ENCODE assay signal across 9 cellular contexts in the genomic region with DNA sequence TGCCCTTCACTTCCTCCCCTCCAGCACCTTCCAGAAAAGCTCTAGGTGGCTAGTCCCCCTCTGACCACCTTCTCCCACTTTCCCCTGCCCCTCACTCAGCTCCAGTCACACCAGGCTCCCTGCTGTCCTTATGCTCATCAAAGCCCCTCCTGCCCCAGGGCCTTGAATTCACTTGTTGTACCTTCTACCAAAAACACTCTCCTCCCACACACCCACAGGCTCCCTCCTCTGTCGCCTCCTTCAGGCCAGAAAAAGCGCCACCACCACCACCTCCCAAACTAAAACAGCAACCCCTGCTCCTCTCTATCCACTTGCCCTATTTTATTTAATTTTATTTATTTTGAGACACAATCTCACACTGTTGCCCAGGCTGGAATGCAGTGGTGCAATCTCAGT. TPM values are rescaled to one million over a fixed set of nuclear protein-coding genes. Genes with fewer than 3 reads are reported as not detected.
A peak's percentile ranks its signal among the peaks of the same experiment; 100 is the strongest.
DNase-seq lines count a peak whose midpoint lies in the region; ATAC-seq, FAIRE-seq and TF ChIP-seq lines count a peak whose summit lies in the region.
"Had no signal": no experiment of that assay in that cellular context is flagged by ENCODE, and none has a peak within 500 bp of the region (broad histone marks: within the 10 kb centered on the region; RNA-seq: fewer than 3 reads in every experiment).

No MANE protein-coding gene starts in this region.

- no peaks in the 10 kb centered on the region for H3K27me3 Mint-ChIP-seq in osteocyte (ENCODE audit: unreplicated experiment)

- H3K4me2 ChIP-seq in OCI-LY3 (ENCODE audit: low read length): no peak overlapping the region
- no peak overlapping the region for H3K4me2 ChIP-seq in K562 (ENCODE audit: insufficient read depth, low read length)

- H3K9ac ChIP-seq in OCI-LY3 (ENCODE audit: low read length) (no peak overlapping the region), K562 (ENCODE audit: insufficient read depth in 1 of 2, low read depth in 2 of 2, low read length in 2 of 2) (peak overlapping the region; percentile 31 to 64; a peak in 2 of 4 replicates)

- in situ Hi-C loops in K562 (cut with MboI): no loop called here

- intact Hi-C loops in K562 (cut with micrococcal nuclease) (no loop called here), lower leg skin (cut with DNase I; ENCODE audit: low total_unique reads) (no loop called here)

- DNase-seq in ELF-1 (ENCODE audit: low read depth, low spot score): peak; percentile 50
- DNase-seq in K562 (ENCODE audit: extremely low read depth in 1 of 4, low spot score in 3 of 4): peak; percentile 42 to 71 (median 51)
- no peak for DNase-seq in osteocyte (ENCODE audit: extremely low spot score, unreplicated experiment)
- DNase-seq in RKO (ENCODE audit: low spot score): no peak
- no peak for DNase-seq in lower leg skin (ENCODE audit: low spot score in 2 of 2)
- DNase-seq in central memory CD4-positive, alpha-beta T cell: no peak
- DNase-seq in omental fat pad (ENCODE audit: low spot score): no peak

- peaks cover 17% of the 10 kb centered on the region for H3K4me1 ChIP-seq in OCI-LY3 (ENCODE audit: low read length)
- peaks cover 25 to 44% of the 10 kb centered on the region in 2 experiments for H3K4me1 ChIP-seq in K562 (replicated peaks in 1 of 2; ENCODE audit: control insufficient read depth in 2 of 2, insufficient read depth in 2 of 2, low read length in 2 of 2)

- POLR2A ChIA-PET in K562 (lab: Yijun Ruan, JAX): interaction anchor here (0.9 to 1.3 kb wide), 4 partner anchors 13 to 203 kb away, joined by 3 to 5 read pairs (median 4); no protein-coding TSS in a partner anchor

- H3K27ac Mint-ChIP-seq in osteocyte (ENCODE audit: unreplicated experiment): no peak overlapping the region

- H3K36me3 Mint-ChIP-seq in osteocyte (ENCODE audit: unreplicated experiment): no peaks in the 10 kb centered on the region

- H3K9me3 ChIP-seq in OCI-LY3 (ENCODE audit: insufficient read depth, low read length): no peaks in the 10 kb centered on the region
- no peaks in the 10 kb centered on the region for H3K9me3 ChIP-seq in K562 (replicated peaks; ENCODE audit: control insufficient read depth, insufficient read depth, low read depth, low read length)
- H3K9me3 ChIP-seq: thoracic aorta had no signal

- no peak overlapping the region for H3K27ac ChIP-seq in OCI-LY3 (ENCODE audit: low read length)
- H3K27ac ChIP-seq in K562 (ENCODE audit: extremely low read depth, low read depth, low read length): peak overlapping the region; percentile 83; the same call in 2 of the 3 replicates
- H3K27ac ChIP-seq: thoracic aorta had no signal

- H3K79me2 ChIP-seq in OCI-LY3 (ENCODE audit: low read length): no peaks in the 10 kb centered on the region
- no peaks in the 10 kb centered on the region for H3K79me2 ChIP-seq in K562 (ENCODE audit: control insufficient read depth, insufficient read depth, low read length)

- peaks cover 12% of the 10 kb centered on the region; the same call in 1 of the 2 replicates for H4K20me1 ChIP-seq in OCI-LY3 (ENCODE audit: insufficient read depth, low read length)
- no peaks in the 10 kb centered on the region; the same call in 1 of the 2 replicates for H4K20me1 ChIP-seq in K562 (replicated peaks; ENCODE audit: control insufficient read depth, insufficient read depth, low read length)

- TF ChIP-seq EP300 in K562 (IDR thresholded peaks at IDR 0.05; ENCODE audit: low read length): 0 out of 2 replicates have a peak, but pooled peaks have one; percentile 19

- peak; percentile 67 for ATAC-seq in K562
- ATAC-seq in omental fat pad (ENCODE audit: low FRiP score): no peak

- BruUV-seq in K562 (replicated peaks; lab: Mats Ljungman, UMichigan): no TSS peak

- peak; percentile 22 to 60; a peak in 3 of 4 replicates for TF ChIP-seq RAD21 in K562 (CRISPR knock-in tag; conservative IDR thresholded peaks at IDR 0.05 in 1 of 2, IDR thresholded peaks at IDR 0.05 in 1 of 2)

- H3K4me1 Mint-ChIP-seq in osteocyte (ENCODE audit: unreplicated experiment): peaks cover 10% of the 10 kb centered on the region

- H2AFZ ChIP-seq in OCI-LY3 (ENCODE audit: low read depth, low read length): no peak overlapping the region
- peak overlapping the region; percentile 69; the same call in 1 of the 2 replicates for H2AFZ ChIP-seq in K562 (ENCODE audit: low read depth, low read length)

- H3K9me3 Mint-ChIP-seq in osteocyte (ENCODE audit: unreplicated experiment): no peaks in the 10 kb centered on the region

- H3K36me3 ChIP-seq in OCI-LY3 (replicated peaks; ENCODE audit: low read depth, low read length) (no peaks in the 10 kb centered on the region), K562 (ENCODE audit: control insufficient read depth, insufficient read depth, low read length) (no peaks in the 10 kb centered on the region)
- H3K36me3 ChIP-seq: thoracic aorta had no signal

- TF ChIP-seq CTCF in OCI-LY3 (IDR thresholded peaks at IDR 0.05; ENCODE audit: low read depth, low read length) (peak; percentile 44), K562 (IDR thresholded peaks at IDR 0.05 in 2 of 3, conservative IDR thresholded peaks at IDR 0.05 in 1 of 3; ENCODE audit: insufficient read depth in 2 of 3, low read depth in 1 of 3, low read length in 3 of 3) (peak; percentile 71 to 75 (median 71)), osteocyte (IDR thresholded peaks at IDR 0.05) (peak; percentile 30), lower leg skin (IDR thresholded peaks at IDR 0.05) (no peak), omental fat pad (IDR thresholded peaks at IDR 0.05) (no peak)

- peaks cover 70% of the 10 kb centered on the region for H3K27me3 ChIP-seq in OCI-LY3 (ENCODE audit: low read depth, low read length)
- no peaks in the 10 kb centered on the region for H3K27me3 ChIP-seq in K562 (ENCODE audit: control insufficient read depth in 2 of 2, insufficient read depth in 2 of 2, low read length in 2 of 2)

- H3K4me3 ChIP-seq in OCI-LY3 (ENCODE audit: low read length): no peak overlapping the region
- no peak overlapping the region for H3K4me3 ChIP-seq in K562
- no peak overlapping the region for H3K4me3 ChIP-seq in lower leg skin (ENCODE audit: low read depth, poor library complexity, severe bottlenecking)
- H3K4me3 ChIP-seq: thoracic aorta had no signal

- FAIRE-seq in K562 (lab: Jason Lieb, UNC): peak; percentile 80

- no peaks in the 10 kb centered on the region for H3K9me1 ChIP-seq in K562 (ENCODE audit: control insufficient read depth, insufficient read depth, low read length)

- CTCF ChIA-PET in K562 (lab: Yijun Ruan, JAX; ENCODE audit: low intra/inter-chr PET ratio): no interaction called here

- H3K4me3 Mint-ChIP-seq in osteocyte (ENCODE audit: unreplicated experiment): no peak overlapping the region

- no peak for TF ChIP-seq POLR2A in K562 (conservative IDR thresholded peaks at IDR 0.05)
- no peak for TF ChIP-seq POLR2A in lower leg skin (IDR thresholded peaks at IDR 0.05)

- WGBS in K562 (ENCODE audit: insufficient coverage, low coverage, missing lambda C conversion rate): 48% methylated on average over 2 of the region's 2 CpGs
- 82 to 96% methylated on average over 2 of the region's 2 CpGs for WGBS in lower leg skin, 2 donors

RNA-seq across cellular contexts. Expression of a gene that starts 4.8 kb away (rescaled TPM):
- total RNA-seq in K562 (2011; cell fraction: chromatin; rRNA removed; ENCODE audit: low replicate concordance): not detected in 2 replicates
- total RNA-seq in K562 (2011; cell fraction: nucleolus; rRNA removed): not detected in 2 replicates
- not detected in 2 replicates for total RNA-seq in K562 (2011; cell fraction: nucleoplasm; rRNA removed)
- total RNA-seq in K562 (2014; rRNA removed) (not detected in 2 replicates), K562 (2014; rRNA removed; fragmentation: Illumina TruSeq; extraction: Trizol) (not detected in 2 replicates), K562 (2015; rRNA removed; fragmentation: Illumina TruSeq; extraction: Trizol) (not detected in 2 replicates), K562 (2021) (not detected in 2 replicates), osteocyte (not detected in 2 replicates), lower leg skin (not detected), omental fat pad (not detected)
- polyA plus RNA-seq in K562 (2011; rRNA removed) (not detected in 2 replicates), K562 (2014; fragmentation: Illumina TruSeq; extraction: Trizol) (not detected in 2 replicates), K562 (2014; fragmentation: Nextera tagmentation; extraction: Ambion mirVana) (not detected), K562 (2014; rRNA removed) (not detected in 2 replicates)
- polyA plus RNA-seq in K562 (2011; cell fraction: cytosol; rRNA removed): not detected in 2 replicates
- not detected in 2 replicates for polyA plus RNA-seq in K562 (2011; cell fraction: nucleus; rRNA removed)
- polyA plus RNA-seq in K562 (2012): not detected in 2 replicates
- not detected in 2 replicates for polyA minus RNA-seq in K562 (2011; rRNA and poly(A)+ RNA removed)
- polyA minus RNA-seq in K562 (2011; cell fraction: cytosol; rRNA and poly(A)+ RNA removed): not detected in 2 replicates
- polyA minus RNA-seq in K562 (2011; cell fraction: nucleus; rRNA and poly(A)+ RNA removed): not detected in 2 replicates
- total RNA-seq: thoracic aorta had no signal

RNA-seq across cellular contexts. Expression of a gene that starts 22.9 kb away (rescaled TPM):
- 0.65 and 0.67 TPM in 2 replicates for total RNA-seq in K562 (2011; cell fraction: chromatin; rRNA removed; ENCODE audit: low replicate concordance)
- 0.67 and 0.79 TPM in 2 replicates for total RNA-seq in K562 (2011; cell fraction: nucleolus; rRNA removed)
- not detected in 2 replicates for total RNA-seq in K562 (2011; cell fraction: nucleoplasm; rRNA removed)
- total RNA-seq in K562 (2014; rRNA removed): 0.49 TPM in 1 of 2 replicates, not detected in the other
- total RNA-seq in K562 (2014; rRNA removed; fragmentation: Illumina TruSeq; extraction: Trizol): 0.13 and 0.15 TPM in 2 replicates
- 0.15 TPM in 1 of 2 replicates, not detected in the other for total RNA-seq in K562 (2015; rRNA removed; fragmentation: Illumina TruSeq; extraction: Trizol)
- 0.09 and 0.29 TPM in 2 replicates for total RNA-seq in K562 (2021)
- polyA plus RNA-seq in K562 (2011; rRNA removed): 0.17 and 0.31 TPM in 2 replicates
- 0.06 TPM in 1 of 2 replicates, not detected in the other for polyA plus RNA-seq in K562 (2011; cell fraction: cytosol; rRNA removed)
- polyA plus RNA-seq in K562 (2011; cell fraction: nucleus; rRNA removed): 1.1 and 1.3 TPM in 2 replicates
- polyA plus RNA-seq in K562 (2012): 0.25 and 2.0 TPM in 2 replicates
- polyA plus RNA-seq in K562 (2014; fragmentation: Illumina TruSeq; extraction: Trizol): 0.17 and 0.30 TPM in 2 replicates
- polyA plus RNA-seq in K562 (2014; fragmentation: Nextera tagmentation; extraction: Ambion mirVana): not detected
- polyA plus RNA-seq in K562 (2014; rRNA removed): 0.50 TPM in 1 of 2 replicates, not detected in the other
- 0.24 TPM in 1 of 2 replicates, not detected in the other for polyA minus RNA-seq in K562 (2011; rRNA and poly(A)+ RNA removed)
- not detected in 2 replicates for polyA minus RNA-seq in K562 (2011; cell fraction: cytosol; rRNA and poly(A)+ RNA removed)
- 0.44 and 0.54 TPM in 2 replicates for polyA minus RNA-seq in K562 (2011; cell fraction: nucleus; rRNA and poly(A)+ RNA removed)
- total RNA-seq in osteocyte: 6.3 and 7.4 TPM in 2 replicates
- total RNA-seq in lower leg skin: 10 to 100 TPM in 1 of 4 donors, 1 to 10 TPM in 3; 5.4 to 10.2 (median 8.0) TPM
- total RNA-seq in omental fat pad: 1 to 10 TPM; 2.1 to 6.8 (median 3.8) TPM

RNA-seq across cellular contexts. Expression of a gene that starts 50.5 kb away (rescaled TPM):
- 8.9 and 19.4 TPM in 2 replicates for total RNA-seq in K562 (2011; cell fraction: chromatin; rRNA removed; ENCODE audit: low replicate concordance)
- total RNA-seq in K562 (2011; cell fraction: nucleolus; rRNA removed): 20.8 and 21.8 TPM in 2 replicates
- 16.2 and 17.5 TPM in 2 replicates for total RNA-seq in K562 (2011; cell fraction: nucleoplasm; rRNA removed)
- total RNA-seq in K562 (2014; rRNA removed): 13.8 and 17.0 TPM in 2 replicates
- total RNA-seq in K562 (2014; rRNA removed; fragmentation: Illumina TruSeq; extraction: Trizol): 8.3 and 9.8 TPM in 2 replicates
- 9.8 and 10.8 TPM in 2 replicates for total RNA-seq in K562 (2015; rRNA removed; fragmentation: Illumina TruSeq; extraction: Trizol)
- 13.3 and 14.5 TPM in 2 replicates for total RNA-seq in K562 (2021)
- polyA plus RNA-seq in K562 (2011; rRNA removed): 6.5 and 9.2 TPM in 2 replicates
- 11.9 and 12.0 TPM in 2 replicates for polyA plus RNA-seq in K562 (2011; cell fraction: cytosol; rRNA removed)
- 7.9 and 9.4 TPM in 2 replicates for polyA plus RNA-seq in K562 (2011; cell fraction: nucleus; rRNA removed)
- polyA plus RNA-seq in K562 (2012): 8.0 and 21.3 TPM in 2 replicates
- 13.9 and 14.0 TPM in 2 replicates for polyA plus RNA-seq in K562 (2014; fragmentation: Illumina TruSeq; extraction: Trizol)
- polyA plus RNA-seq in K562 (2014; fragmentation: Nextera tagmentation; extraction: Ambion mirVana): 1 to 10 TPM in 1 of 2 experiments, under 1 TPM in 1; 0.89 to 1.5 TPM
- 9.1 and 10.9 TPM in 2 replicates for polyA plus RNA-seq in K562 (2014; rRNA removed)
- polyA minus RNA-seq in K562 (2011; rRNA and poly(A)+ RNA removed): 7.5 and 7.7 TPM in 2 replicates
- 6.1 and 6.3 TPM in 2 replicates for polyA minus RNA-seq in K562 (2011; cell fraction: cytosol; rRNA and poly(A)+ RNA removed)
- polyA minus RNA-seq in K562 (2011; cell fraction: nucleus; rRNA and poly(A)+ RNA removed): 6.3 and 8.7 TPM in 2 replicates
- 29.2 and 31.4 TPM in 2 replicates for total RNA-seq in osteocyte
- 10 to 100 TPM in 3 of 4 donors, 1 to 10 TPM in 1; 9.9 to 14.3 (median 12.1) TPM for total RNA-seq in lower leg skin
- 10 to 100 TPM; 17.0 to 93.9 (median 28.6) TPM for total RNA-seq in omental fat pad

RNA-seq across cellular contexts. Expression of a gene that starts 54.3 kb away (rescaled TPM):
- 3.7 and 11.5 TPM in 2 replicates for total RNA-seq in K562 (2011; cell fraction: chromatin; rRNA removed; ENCODE audit: low replicate concordance)
- 6.4 and 6.8 TPM in 2 replicates for total RNA-seq in K562 (2011; cell fraction: nucleolus; rRNA removed)
- total RNA-seq in K562 (2011; cell fraction: nucleoplasm; rRNA removed): 2.5 and 7.1 TPM in 2 replicates
- 1.1 TPM in 2 replicates for total RNA-seq in K562 (2014; rRNA removed)
- 0.07 TPM in 1 of 2 replicates, not detected in the other for total RNA-seq in K562 (2014; rRNA removed; fragmentation: Illumina TruSeq; extraction: Trizol)
- 0.33 and 0.72 TPM in 2 replicates for total RNA-seq in K562 (2015; rRNA removed; fragmentation: Illumina TruSeq; extraction: Trizol)
- 1.9 and 2.4 TPM in 2 replicates for total RNA-seq in K562 (2021)
- polyA plus RNA-seq in K562 (2011; rRNA removed): 0.28 and 1.2 TPM in 2 replicates
- polyA plus RNA-seq in K562 (2011; cell fraction: cytosol; rRNA removed): 0.43 and 2.4 TPM in 2 replicates
- 5.5 and 6.5 TPM in 2 replicates for polyA plus RNA-seq in K562 (2011; cell fraction: nucleus; rRNA removed)
- 2.5 and 9.1 TPM in 2 replicates for polyA plus RNA-seq in K562 (2012)
- 0.67 and 0.93 TPM in 2 replicates for polyA plus RNA-seq in K562 (2014; fragmentation: Illumina TruSeq; extraction: Trizol)
- polyA plus RNA-seq in K562 (2014; fragmentation: Nextera tagmentation; extraction: Ambion mirVana): under 1 TPM in 1 of 2 experiments, not detected in 1; 0.03 TPM
- 0.97 and 2.4 TPM in 2 replicates for polyA plus RNA-seq in K562 (2014; rRNA removed)
- polyA minus RNA-seq in K562 (2011; rRNA and poly(A)+ RNA removed): 0.21 TPM in 1 of 2 replicates, not detected in the other
- 2.5 TPM in 2 replicates for polyA minus RNA-seq in K562 (2011; cell fraction: cytosol; rRNA and poly(A)+ RNA removed)
- polyA minus RNA-seq in K562 (2011; cell fraction: nucleus; rRNA and poly(A)+ RNA removed): 0.78 and 2.3 TPM in 2 replicates
- total RNA-seq in osteocyte: 12.7 and 15.3 TPM in 2 replicates
- 10 to 100 TPM; 17.1 to 27.3 (median 19.0) TPM for total RNA-seq in lower leg skin
- total RNA-seq in omental fat pad: 100 to 1,000 TPM in 1 of 4 donors, 10 to 100 TPM in 3; 12.2 to 113 (median 46.2) TPM

Comparison
In these comparisons a context has a peak if more than half of its experiments do, and no peak if none do; other contexts are left out.
1. DNase-seq: peak in ELF-1 (single experiment) and K562 (4 of 4); none in osteocyte (single experiment), RKO (single experiment), lower leg skin (0 of 2), central memory CD4-positive, alpha-beta T cell (single experiment) and omental fat pad (single experiment).
2. CTCF ChIP-seq: peak in OCI-LY3 (single experiment), K562 (3 of 3) and osteocyte (single experiment); none in lower leg skin (0 of 3) and omental fat pad (0 of 3).